8 cellular contexts compared by ENCODE assay signal in the genomic region with DNA sequence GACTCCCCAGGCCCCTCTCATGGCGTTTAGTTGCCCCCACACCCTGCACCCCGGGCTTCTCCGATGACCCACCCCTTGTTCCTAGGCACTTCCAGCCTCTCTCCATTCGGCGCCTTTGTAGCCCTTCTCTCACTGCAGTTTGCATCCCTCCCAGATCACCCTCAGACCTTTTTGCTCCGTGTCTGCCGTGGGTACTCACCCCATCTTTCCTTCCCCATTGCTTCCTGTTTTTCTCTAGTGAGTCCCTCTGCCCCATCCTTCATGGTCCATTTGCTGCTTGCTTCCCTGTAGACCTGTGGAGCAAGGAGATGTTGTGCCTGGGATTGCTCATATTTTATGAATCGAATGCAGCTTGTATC. TPM values are rescaled to one million over a fixed set of nuclear protein-coding genes. Genes with fewer than 3 reads are reported as not detected.
DNase-seq lines count a peak whose midpoint lies in the region; ATAC-seq and TF ChIP-seq lines count a peak whose summit lies in the region.

No MANE protein-coding gene starts in this region.

- peaks cover 55% of the 10 kb centered on the region for H3K79me2 ChIP-seq in PC-3 (ENCODE audit: low read length)

- peak; percentile 0; the same call in 1 of the 2 replicates for ATAC-seq in PC-3

- POLR2A ChIA-PET in PC-3 (lab: Charles Lee; ENCODE audit: unreplicated experiment) = interaction anchor here (0.8 kb wide), 1 partner anchor 144 kb away, joined by 5 read pairs; no protein-coding TSS in a partner anchor

- no peaks in the 10 kb centered on the region for H3K9me2 ChIP-seq in PC-3 (replicated peaks; ENCODE audit: low read length)

- H3K9me3 Mint-ChIP-seq in osteocyte (ENCODE audit: unreplicated experiment) = no peaks in the 10 kb centered on the region

- H3K9ac ChIP-seq in PC-3 (ENCODE audit: low read length) = peak overlapping the region; percentile 97

- peaks cover 33% of the 10 kb centered on the region for H3K36me3 Mint-ChIP-seq in osteocyte (ENCODE audit: unreplicated experiment)

- no peaks in the 10 kb centered on the region for H4K20me1 ChIP-seq in PC-3 (ENCODE audit: low read length)

- H3K36me3 ChIP-seq in PC-3 (ENCODE audit: low read depth, low read length) = peaks cover 38% of the 10 kb centered on the region

- peaks cover 27% of the 10 kb centered on the region for H3K4me1 Mint-ChIP-seq in osteocyte (ENCODE audit: unreplicated experiment)

- H2AFZ ChIP-seq in PC-3 (ENCODE audit: low read length) = peak overlapping the region; percentile 72

- H3K4me2 ChIP-seq in PC-3 (ENCODE audit: low read length) = peak overlapping the region; percentile 88

- H3K27ac Mint-ChIP-seq in osteocyte (ENCODE audit: unreplicated experiment) = peak overlapping the region; percentile 89

- no peaks in the 10 kb centered on the region for H3K27me3 Mint-ChIP-seq in osteocyte (ENCODE audit: unreplicated experiment)

- H3K4me3 Mint-ChIP-seq in osteocyte (ENCODE audit: unreplicated experiment) = peak overlapping the region; percentile 95

- H3K27ac ChIP-seq in PC-3 (ENCODE audit: low read length) (peak overlapping the region; percentile 54; the same call in 1 of the 2 replicates), epithelial cell of prostate (peak overlapping the region; percentile 89)

- no peak for TF ChIP-seq CTCF in PC-3 (conservative IDR thresholded peaks at IDR 0.05; ENCODE audit: low read depth, low read length)
- no peak for TF ChIP-seq CTCF in osteocyte (IDR thresholded peaks at IDR 0.05)

- no peaks in the 10 kb centered on the region for H3K27me3 ChIP-seq in PC-3 (ENCODE audit: low read length)

- H3F3A ChIP-seq in PC-3 (ENCODE audit: low read length, unreplicated experiment) = peaks cover 5% of the 10 kb centered on the region

- H3K4me1 ChIP-seq in PC-3 (ENCODE audit: insufficient read depth, low read length) = peaks cover 30% of the 10 kb centered on the region

- BruUV-seq in PC-3 (replicated peaks; lab: Mats Ljungman, UMichigan) = no TSS peak

- H3K4me3 ChIP-seq in PC-3 (ENCODE audit: low read length) = peak overlapping the region; percentile 81

- no peaks in the 10 kb centered on the region for H3K9me3 ChIP-seq in PC-3 (ENCODE audit: low read length)

- DNase-seq in DMS53 (lab: John Stamatoyannopoulos, UW) (peak; percentile 53), DMS53 treated with DMSO at 0.1 percent for 48 hours (lab: John Stamatoyannopoulos, UW; ENCODE audit: unreplicated experiment) (no peak), PC-3 (no peak), epithelial cell of prostate (ENCODE audit: low read depth, low spot score) (no peak), osteocyte (ENCODE audit: extremely low spot score, unreplicated experiment) (no peak), UCSD-AML1 (lab: John Stamatoyannopoulos, UW; ENCODE audit: unreplicated experiment) (no peak), AG08396 (ENCODE audit: low spot score) (no peak)
- no peak for DNase-seq in activated CD4-positive, alpha-beta T cell treated with anti-CD3 and anti-CD28 coated beads, Interleukin-2, amount 50 U/mL, for 1 hour

- CTCF ChIA-PET in PC-3 (lab: Charles Lee) = interaction anchor here (1.4 kb wide), 1 partner anchor 115 kb away, joined by 14 read pairs; no protein-coding TSS in a partner anchor

- intact Hi-C loops in PC-3 (cut with micrococcal nuclease) = loop anchor here (2.0 kb wide), 1 partner anchor 226 kb away; a partner anchor contains a TSS

RNA-seq across cellular contexts. Expression of a gene that starts 0.6 kb away (rescaled TPM):
- 83.3 and 91.9 TPM in 2 replicates for total RNA-seq in PC-3 (2014; rRNA removed)
- total RNA-seq in osteocyte = 50.2 and 51.9 TPM in 2 replicates

RNA-seq across cellular contexts. Expression of a gene that starts 21.2 kb away (rescaled TPM):
- total RNA-seq in PC-3 (2014; rRNA removed) (0.47 and 0.58 TPM in 2 replicates), osteocyte (0.27 and 0.34 TPM in 2 replicates)

RNA-seq across cellular contexts. Expression of a gene that starts 22.5 kb away (rescaled TPM):
- total RNA-seq in PC-3 (2014; rRNA removed) (4.0 and 4.7 TPM in 2 replicates), osteocyte (0.21 and 0.37 TPM in 2 replicates)

RNA-seq across cellular contexts. Expression of a gene that starts 36.6 kb away (rescaled TPM):
- not detected in 2 replicates for total RNA-seq in PC-3 (2014; rRNA removed)
- total RNA-seq in osteocyte = not detected in 2 replicates

RNA-seq across cellular contexts. Expression of a gene that starts 50.0 kb away (rescaled TPM):
- total RNA-seq in PC-3 (2014; rRNA removed) (0.17 TPM in 1 of 2 replicates, not detected in the other), osteocyte (not detected in 2 replicates)
